Comparison of ENCODE assay signal across 1 cellular context in the genomic region with DNA sequence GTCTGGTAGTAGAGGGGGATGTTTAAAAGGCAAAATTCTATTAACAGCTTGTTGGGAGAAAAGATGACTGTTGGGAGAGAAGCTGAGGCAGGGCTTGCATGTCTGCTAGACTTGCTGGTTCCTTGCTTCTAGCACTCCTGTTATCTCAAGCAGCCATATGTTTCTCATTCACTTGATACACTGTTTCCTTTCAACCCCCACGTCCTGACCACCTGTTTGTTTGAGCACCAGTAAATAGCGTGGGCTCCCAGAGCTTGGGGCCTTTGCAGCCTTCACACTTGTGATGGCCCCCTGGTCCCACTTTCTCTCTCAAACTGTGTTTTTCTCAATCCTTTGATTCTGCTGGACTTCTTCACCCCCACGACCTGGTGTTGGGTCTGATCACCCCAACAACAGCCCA.
TF ChIP-seq lines count a peak whose summit lies in the region.

No MANE protein-coding gene starts in this region.

TF ChIP-seq in K562, 482 proteins besides CTCF, POLR2A, EP300 and RAD21 (continued from another document):
- TF ChIP-seq, protein P1, sequence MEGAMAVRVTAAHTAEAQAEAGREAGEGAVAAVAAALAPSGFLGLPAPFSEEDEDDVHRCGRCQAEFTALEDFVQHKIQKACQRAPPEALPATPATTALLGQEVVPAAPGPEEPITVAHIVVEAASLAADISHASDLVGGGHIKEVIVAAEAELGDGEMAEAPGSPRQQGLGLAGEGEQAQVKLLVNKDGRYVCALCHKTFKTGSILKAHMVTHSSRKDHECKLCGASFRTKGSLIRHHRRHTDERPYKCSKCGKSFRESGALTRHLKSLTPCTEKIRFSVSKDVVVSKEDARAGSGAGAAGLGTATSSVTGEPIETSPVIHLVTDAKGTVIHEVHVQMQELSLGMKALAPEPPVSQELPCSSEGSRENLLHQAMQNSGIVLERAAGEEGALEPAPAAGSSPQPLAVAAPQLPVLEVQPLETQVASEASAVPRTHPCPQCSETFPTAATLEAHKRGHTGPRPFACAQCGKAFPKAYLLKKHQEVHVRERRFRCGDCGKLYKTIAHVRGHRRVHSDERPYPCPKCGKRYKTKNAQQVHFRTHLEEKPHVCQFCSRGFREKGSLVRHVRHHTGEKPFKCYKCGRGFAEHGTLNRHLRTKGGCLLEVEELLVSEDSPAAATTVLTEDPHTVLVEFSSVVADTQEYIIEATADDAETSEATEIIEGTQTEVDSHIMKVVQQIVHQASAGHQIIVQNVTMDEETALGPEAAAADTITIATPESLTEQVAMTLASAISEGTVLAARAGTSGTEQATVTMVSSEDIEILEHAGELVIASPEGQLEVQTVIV (CRISPR knock-in tag; IDR thresholded peaks at IDR 0.05; ENCODE audit: borderline replicate concordance): no peak
- TF ChIP-seq CEBPB (tag; IDR thresholded peaks at IDR 0.05) (no peak), FOXA3 (CRISPR knock-in tag; conservative IDR thresholded peaks at IDR 0.05 in 1 of 2, IDR thresholded peaks at IDR 0.05 in 1 of 2) (peak in 1 of 2 experiments; percentile 35; a peak in 1 of 4 replicates)
- TF ChIP-seq, protein P2, sequence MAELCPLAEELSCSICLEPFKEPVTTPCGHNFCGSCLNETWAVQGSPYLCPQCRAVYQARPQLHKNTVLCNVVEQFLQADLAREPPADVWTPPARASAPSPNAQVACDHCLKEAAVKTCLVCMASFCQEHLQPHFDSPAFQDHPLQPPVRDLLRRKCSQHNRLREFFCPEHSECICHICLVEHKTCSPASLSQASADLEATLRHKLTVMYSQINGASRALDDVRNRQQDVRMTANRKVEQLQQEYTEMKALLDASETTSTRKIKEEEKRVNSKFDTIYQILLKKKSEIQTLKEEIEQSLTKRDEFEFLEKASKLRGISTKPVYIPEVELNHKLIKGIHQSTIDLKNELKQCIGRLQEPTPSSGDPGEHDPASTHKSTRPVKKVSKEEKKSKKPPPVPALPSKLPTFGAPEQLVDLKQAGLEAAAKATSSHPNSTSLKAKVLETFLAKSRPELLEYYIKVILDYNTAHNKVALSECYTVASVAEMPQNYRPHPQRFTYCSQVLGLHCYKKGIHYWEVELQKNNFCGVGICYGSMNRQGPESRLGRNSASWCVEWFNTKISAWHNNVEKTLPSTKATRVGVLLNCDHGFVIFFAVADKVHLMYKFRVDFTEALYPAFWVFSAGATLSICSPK (IDR thresholded peaks at IDR 0.05; ENCODE audit: borderline replicate concordance): no peak
